8 cellular contexts compared by ENCODE assay signal in the genomic region with DNA sequence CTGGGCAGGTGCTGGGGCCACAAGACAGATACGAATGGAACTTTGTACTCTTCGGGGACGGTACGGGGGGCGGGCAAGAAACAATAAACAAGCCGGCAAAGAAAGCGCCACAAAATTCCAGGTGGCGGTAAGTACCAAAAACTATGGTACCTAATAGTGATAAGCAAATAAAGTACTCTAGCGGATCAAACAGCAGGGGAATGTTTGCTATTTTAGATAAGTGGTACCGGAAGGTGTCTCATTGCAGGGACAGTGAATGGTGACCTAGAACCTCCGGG. TPM values are rescaled to one million over a fixed set of nuclear protein-coding genes. Genes with fewer than 3 reads are reported as not detected.
DNase-seq lines count a peak whose midpoint lies in the region; ATAC-seq and TF ChIP-seq lines count a peak whose summit lies in the region.

No MANE protein-coding gene starts in this region.

- peak overlapping the region; percentile 69 for H3K4me3 Mint-ChIP-seq in Calu3 (ENCODE audit: low read depth, unreplicated experiment)

- H3K4me1 Mint-ChIP-seq in Calu3 (ENCODE audit: low read depth, unreplicated experiment), result peaks cover 10% of the 10 kb centered on the region

- H3K36me3 Mint-ChIP-seq in Calu3 (ENCODE audit: insufficient read depth, unreplicated experiment), result peaks cover 20% of the 10 kb centered on the region

- H3K9ac ChIP-seq in parathyroid adenoma, result no peak overlapping the region

- no peaks in the 10 kb centered on the region for H3K9me2 ChIP-seq in PC-9 (ENCODE audit: insufficient read depth)

- no peak overlapping the region for H3K27ac Mint-ChIP-seq in Calu3 (ENCODE audit: unreplicated experiment)

- H3K4me2 ChIP-seq in PC-9, result peak overlapping the region; percentile 64
- H3K4me2 ChIP-seq in parathyroid adenoma (ENCODE audit: low read length), result peak overlapping the region; percentile 50

- no peaks in the 10 kb centered on the region; the same call in 1 of the 2 replicates for H3F3A ChIP-seq in PC-9 (ENCODE audit: insufficient read depth, low read depth)

- H3K27me3 ChIP-seq in PC-9 (ENCODE audit: insufficient read depth, low read depth), result no peaks in the 10 kb centered on the region
- no peaks in the 10 kb centered on the region for H3K27me3 ChIP-seq in esophagus squamous epithelium
- no peaks in the 10 kb centered on the region for H3K27me3 ChIP-seq in parathyroid adenoma (ENCODE audit: control insufficient read depth, insufficient read depth, low read length)

- no peak for TF ChIP-seq CTCF in Calu3 (IDR thresholded peaks at IDR 0.05; ENCODE audit: unreplicated experiment)
- TF ChIP-seq CTCF in PC-9 (conservative IDR thresholded peaks at IDR 0.05), result no peak
- no peak for TF ChIP-seq CTCF in esophagus squamous epithelium (IDR thresholded peaks at IDR 0.05)
- no peak for TF ChIP-seq CTCF in parathyroid adenoma (IDR thresholded peaks at IDR 0.05)
- TF ChIP-seq CTCF in GM13977 (IDR thresholded peaks at IDR 0.05; ENCODE audit: extremely low read depth, insufficient read depth, missing control alignments), result no peak

- H3K9me3 Mint-ChIP-seq in Calu3 (ENCODE audit: low read depth, unreplicated experiment), result no peaks in the 10 kb centered on the region

- H3K4me3 ChIP-seq in PC-9, result peak overlapping the region; percentile 50; the same call in 1 of the 2 replicates
- H3K4me3 ChIP-seq in esophagus squamous epithelium, result peak overlapping the region; percentile 29 to 73 (median 46)
- peak overlapping the region; percentile 19 for H3K4me3 ChIP-seq in parathyroid adenoma (ENCODE audit: low read depth, low read length)

- H4K20me1 ChIP-seq in PC-9 (ENCODE audit: insufficient read depth), result no peaks in the 10 kb centered on the region

- H2AFZ ChIP-seq in PC-9, result no peak overlapping the region; the same call in 1 of the 2 replicates
- peak overlapping the region; percentile 94 for H2AFZ ChIP-seq in parathyroid adenoma

- POLR2A ChIA-PET in PC-9 (lab: Charles Lee; ENCODE audit: unreplicated experiment), result no interaction called here

- in situ Hi-C loops in GM13977 (cut with MboI; ENCODE audit: low pct_unique_long_range_greater_than_20kb, low sequenced_read_pairs, unreplicated experiment), result loop anchor here (5.0 to 10.0 kb wide), 2 partner anchors 61 to 278 kb away; no protein-coding TSS in a partner anchor

- intact Hi-C loops in Calu3 (cut with micrococcal nuclease; ENCODE audit: unreplicated experiment), result loop anchor here (10.0 kb wide), 1 partner anchor 318 kb away; no protein-coding TSS in a partner anchor
- intact Hi-C loops in PC-9 (cut with micrococcal nuclease; ENCODE audit: unreplicated experiment), result loop anchor here (1.0 to 10.0 kb wide), 3 partner anchors 30 to 258 kb away; a partner anchor contains a TSS
- intact Hi-C loops in esophagus squamous epithelium (cut with DNase I), result loop anchor here (5.0 kb wide), 1 partner anchor 56 kb away; a partner anchor contains a TSS

- H3K79me2 ChIP-seq in PC-9 (ENCODE audit: low read depth) (no peaks in the 10 kb centered on the region), parathyroid adenoma (no peaks in the 10 kb centered on the region)

- H3K9me3 ChIP-seq in PC-9 (ENCODE audit: insufficient read depth, low read depth), result no peaks in the 10 kb centered on the region
- no peaks in the 10 kb centered on the region for H3K9me3 ChIP-seq in esophagus squamous epithelium
- no peaks in the 10 kb centered on the region for H3K9me3 ChIP-seq in parathyroid adenoma (ENCODE audit: control insufficient read depth, low read length)

- CTCF ChIA-PET in Calu3 (lab: Charles Lee) (interaction anchor here (0.6 to 1.0 kb wide), 2 partner anchors 53 to 1589 kb away, joined by 4 to 7 read pairs; a partner anchor contains a TSS), PC-9 (lab: Charles Lee) (interaction anchor here (0.6 to 1.2 kb wide), 3 partner anchors 12 to 63 kb away, joined by 5 to 11 read pairs (median 10); no protein-coding TSS in a partner anchor)

- WGBS in esophagus squamous epithelium, 2 donors, result 70 to 74% methylated on average over 11 of the region's 11 CpGs

- no TSS peak for BruUV-seq in Calu3 (replicated peaks; lab: Mats Ljungman, UMichigan)
- TSS peak; percentile 68 for BruUV-seq in PC-9 (replicated peaks; lab: Mats Ljungman, UMichigan)

- H3K27me3 Mint-ChIP-seq in Calu3 (ENCODE audit: unreplicated experiment), result peaks cover 20% of the 10 kb centered on the region

- TF ChIP-seq POLR2A in esophagus squamous epithelium (IDR thresholded peaks at IDR 0.05), result no peak

- ATAC-seq in HG03097 (IDR thresholded peaks at IDR 0.05; ENCODE audit: low FRiP score, unreplicated experiment), result no peak

- no peaks in the 10 kb centered on the region for H3K36me3 ChIP-seq in PC-9 (ENCODE audit: low read depth)
- H3K36me3 ChIP-seq in esophagus squamous epithelium, result no peaks in the 10 kb centered on the region
- H3K36me3 ChIP-seq in parathyroid adenoma (ENCODE audit: control insufficient read depth, insufficient read depth, low read length), result no peaks in the 10 kb centered on the region

- H3K4me1 ChIP-seq in PC-9 (replicated peaks; ENCODE audit: insufficient read depth) (no peaks in the 10 kb centered on the region), esophagus squamous epithelium (peaks cover 4 to 38% (median 22%) of the 10 kb centered on the region in 3 donors), parathyroid adenoma (no peaks in the 10 kb centered on the region)

- H3K27ac ChIP-seq in PC-9 (no peak overlapping the region), esophagus squamous epithelium (peak overlapping the region; percentile 61 to 80 (median 71)), parathyroid adenoma (no peak overlapping the region)

- DNase-seq in Calu3 (no peak), PC-9 (no peak), esophagus squamous epithelium (lab: John Stamatoyannopoulos, UW) (no peak), GM13977 (ENCODE audit: low spot score) (no peak), DMS79 (lab: John Stamatoyannopoulos, UW) (no peak), T-helper 9 cell (no peak)

RNA-seq across cellular contexts. Expression of a gene that starts 15.1 kb away (rescaled TPM):
- total RNA-seq in Calu3 (2022) (11.5 and 11.6 TPM in 2 replicates), PC-9 (2021) (13.9 and 14.8 TPM in 2 replicates), esophagus squamous epithelium (10 to 100 TPM; 17.7 to 25.7 (median 20.9) TPM)

RNA-seq across cellular contexts. Expression of a gene that starts 53.5 kb away (rescaled TPM):
- total RNA-seq in Calu3 (2022), result 11.5 and 12.0 TPM in 2 replicates
- 79.4 and 82.9 TPM in 2 replicates for total RNA-seq in PC-9 (2021)
- total RNA-seq in esophagus squamous epithelium, result 10 to 100 TPM; 18.7 to 38.3 (median 26.5) TPM

Comparison
In these comparisons a context has a peak if more than half of its experiments do, and no peak if none do; other contexts are left out.
1. H3K27ac ChIP-seq: peak in esophagus squamous epithelium (4 of 4); none in PC-9 (single experiment) and parathyroid adenoma (single experiment).
2. Peak in every context shown above with its lines, with median percentiles within 50 percentile points of each other: H3K4me3 ChIP-seq.